ENCODE assay signal across 1 cellular context in genomic region chr2:238231809-238232208, GRCh38.
TF ChIP-seq lines count a peak whose summit lies in the region.

No MANE protein-coding gene starts in this region.

TF ChIP-seq in GM23338, 12 proteins besides CTCF, POLR2A, EP300 and RAD21 (continued from another document):
- TF ChIP-seq REST (IDR thresholded peaks at IDR 0.05; ENCODE audit: unreplicated experiment) (no peak), POLR2AphosphoS5 (IDR thresholded peaks at IDR 0.05; ENCODE audit: low read depth) (no peak), ZNF462 (CRISPR knock-in tag; IDR thresholded peaks at IDR 0.05) (no peak), ZNF114 (CRISPR knock-in tag; IDR thresholded peaks at IDR 0.05) (no peak), EZH2phosphoT487 (IDR thresholded peaks at IDR 0.05; ENCODE audit: unreplicated experiment) (no peak), EZH2 (IDR thresholded peaks at IDR 0.05; ENCODE audit: low read depth, unreplicated experiment) (no peak)
TF ChIP-seq in GM23338: peak in this region for 0.
